12 cellular contexts compared by ENCODE assay signal in the genomic region with DNA sequence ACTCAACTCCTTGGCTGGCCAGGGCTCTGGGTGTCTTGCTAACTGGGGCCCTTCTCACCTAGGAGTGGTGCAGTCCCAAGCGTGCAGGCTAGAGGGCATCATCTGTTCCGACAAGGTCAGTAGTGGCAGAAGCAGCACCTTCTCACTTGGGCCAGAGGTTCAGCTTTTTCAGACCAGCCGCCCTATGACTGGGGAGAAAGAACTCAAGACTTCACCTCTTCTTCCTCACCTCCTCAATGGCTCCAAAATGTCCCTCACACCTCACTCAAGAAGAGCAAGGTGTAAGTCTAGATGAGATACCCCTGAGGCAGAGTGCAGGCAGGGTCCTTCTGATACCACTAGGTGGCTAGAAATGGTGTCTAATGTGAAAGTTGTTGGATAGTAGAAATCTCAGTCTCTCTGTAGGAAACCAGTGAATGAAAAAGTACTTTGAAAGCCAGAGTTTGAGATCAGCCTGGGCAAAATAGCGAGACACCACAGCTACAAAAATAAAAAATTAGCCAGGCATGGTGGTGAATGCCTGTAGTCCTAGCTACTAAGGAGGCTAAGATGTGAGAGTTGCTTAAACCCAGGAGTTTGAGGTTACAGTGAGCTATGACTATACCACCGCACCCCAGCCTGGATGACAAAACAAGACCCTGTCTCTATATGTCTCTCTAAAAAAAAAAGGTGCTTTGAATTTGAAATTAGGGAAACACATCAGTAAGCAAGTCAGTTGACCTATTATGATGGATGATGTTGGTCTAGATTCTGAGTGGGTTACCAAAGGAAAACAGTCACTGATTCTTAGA. TPM values are rescaled to one million over a fixed set of nuclear protein-coding genes. Genes with fewer than 3 reads are reported as not detected.
DNase-seq lines count a peak whose midpoint lies in the region; ATAC-seq, FAIRE-seq and TF ChIP-seq lines count a peak whose summit lies in the region.
"Had no signal": no experiment of that assay in that cellular context is flagged by ENCODE, and none has a peak within 500 bp of the region (broad histone marks: within the 10 kb centered on the region; RNA-seq: fewer than 3 reads in every experiment).

No MANE protein-coding gene starts in this region.

- peaks cover 9% of the 10 kb centered on the region for H3K27me3 Mint-ChIP-seq in activated CD4-positive, alpha-beta T cell treated with anti-CD3 and anti-CD28 coated beads for 36 hours
- peaks cover 21% of the 10 kb centered on the region for H3K27me3 Mint-ChIP-seq in progenitor cell of endocrine pancreas

- intact Hi-C loops in activated CD4-positive, alpha-beta T cell treated with anti-CD3 and anti-CD28 coated beads for 36 hours (cut with DNase I, micrococcal nuclease) = loop anchor here in 1 of 2 experiments (2.0 kb wide), 2 partner anchors 40 to 56 kb away; no protein-coding TSS in a partner anchor

- no peak overlapping the region for H3K4me3 ChIP-seq in Jurkat, Clone E6-1 (ENCODE audit: low read length)
- no peak overlapping the region for H3K4me3 ChIP-seq in astrocyte of the spinal cord (ENCODE audit: low read depth, low read length)
- H3K4me3 ChIP-seq: BLaER1 treated with 17β-estradiol and CSF1 and Interleukin-3, amounts not matched to agents 10 nM and 100 nM; SJCRH30 had no signal

- CTCF ChIA-PET in activated CD4-positive, alpha-beta T cell treated with anti-CD3 and anti-CD28 coated beads for 36 hours (lab: Charles Lee) = interaction anchor here (0.7 to 19.1 kb wide), 20 partner anchors 10 to 189 kb away, joined by 3 to 306 read pairs (median 3); a partner anchor contains a TSS

- no peak for FAIRE-seq in frontal cortex (lab: Jason Lieb, UNC)

- DNase-seq in activated CD4-positive, alpha-beta T cell treated with anti-CD3 and anti-CD28 coated beads for 36 hours = peak; percentile 39
- no peak for DNase-seq in activated CD4-positive, alpha-beta T cell treated with anti-CD3 and anti-CD28 coated beads for 1 hour
- DNase-seq in Jurkat, Clone E6-1 (ENCODE audit: low read depth, low spot score) = peak; percentile 42
- DNase-seq in astrocyte of the spinal cord (ENCODE audit: low read depth, low spot score) (no peak), progenitor cell of endocrine pancreas (ENCODE audit: low spot score, unreplicated experiment) (no peak), SHP77 treated with DMSO at 0.1 percent for 48 hours (lab: John Stamatoyannopoulos, UW) (no peak), frontal cortex (ENCODE audit: low spot score in 2 of 2) (no peak), LoVo (ENCODE audit: low spot score) (no peak)
- DNase-seq: nephron progenitor cell had no signal

- H3K4me1 Mint-ChIP-seq in activated CD4-positive, alpha-beta T cell treated with anti-CD3 and anti-CD28 coated beads for 36 hours = peaks cover 19% of the 10 kb centered on the region
- peaks cover 3% of the 10 kb centered on the region for H3K4me1 Mint-ChIP-seq in progenitor cell of endocrine pancreas (ENCODE audit: low read depth)
- H3K4me1 Mint-ChIP-seq: nephron progenitor cell had no signal

- in situ Hi-C loops in astrocyte of the spinal cord (cut with HindIII; ENCODE audit: low sequenced_read_pairs) = no loop called here

- peak; percentile 81 for ATAC-seq in activated CD4-positive, alpha-beta T cell treated with anti-CD3 and anti-CD28 coated beads for 36 hours

- peak; percentile 33 for TF ChIP-seq CTCF in astrocyte of the spinal cord (IDR thresholded peaks at IDR 0.05; ENCODE audit: low read depth, low read length)
- peak; percentile 34 for TF ChIP-seq CTCF in progenitor cell of endocrine pancreas (IDR thresholded peaks at IDR 0.05; ENCODE audit: unreplicated experiment)

- POLR2A ChIA-PET in activated CD4-positive, alpha-beta T cell treated with anti-CD3 and anti-CD28 coated beads for 36 hours (lab: Charles Lee) = no interaction called here

- no peak overlapping the region for H3K27ac Mint-ChIP-seq in activated CD4-positive, alpha-beta T cell treated with anti-CD3 and anti-CD28 coated beads for 36 hours
- no peak overlapping the region for H3K27ac Mint-ChIP-seq in progenitor cell of endocrine pancreas
- H3K27ac Mint-ChIP-seq: nephron progenitor cell had no signal

- no peak overlapping the region for H3K4me3 Mint-ChIP-seq in activated CD4-positive, alpha-beta T cell treated with anti-CD3 and anti-CD28 coated beads for 36 hours
- no peak overlapping the region for H3K4me3 Mint-ChIP-seq in progenitor cell of endocrine pancreas (ENCODE audit: low read depth)
- H3K4me3 Mint-ChIP-seq: nephron progenitor cell had no signal

- H3K36me3 Mint-ChIP-seq in activated CD4-positive, alpha-beta T cell treated with anti-CD3 and anti-CD28 coated beads for 36 hours (ENCODE audit: low read depth) = no peaks in the 10 kb centered on the region
- no peaks in the 10 kb centered on the region for H3K36me3 Mint-ChIP-seq in progenitor cell of endocrine pancreas (ENCODE audit: insufficient read depth)

- peaks cover 3% of the 10 kb centered on the region for H3K9me3 Mint-ChIP-seq in activated CD4-positive, alpha-beta T cell treated with anti-CD3 and anti-CD28 coated beads for 36 hours (ENCODE audit: low read depth)
- H3K9me3 Mint-ChIP-seq in progenitor cell of endocrine pancreas (ENCODE audit: low read depth) = peaks cover 20% of the 10 kb centered on the region

RNA-seq across cellular contexts. Expression of a gene that starts 8.6 kb away (rescaled TPM):
- not detected for total RNA-seq in activated CD4-positive, alpha-beta T cell treated with anti-CD3 and anti-CD28 coated beads for 36 hours
- not detected for polyA plus RNA-seq in Jurkat, Clone E6-1 (2012; ENCODE audit: insufficient read depth, insufficient read length)
- not detected in 2 replicates for total RNA-seq in progenitor cell of endocrine pancreas
- total RNA-seq in frontal cortex = not detected
- total RNA-seq: glomerular endothelial cell, SJCRH30 had no signal

RNA-seq across cellular contexts. Expression of a gene that starts 40.4 kb away (rescaled TPM):
- 10 to 100 TPM in 1 of 2 experiments, 1 to 10 TPM in 1; 10.0 to 10.7 TPM for total RNA-seq in activated CD4-positive, alpha-beta T cell treated with anti-CD3 and anti-CD28 coated beads for 36 hours
- 0.90 TPM for polyA plus RNA-seq in Jurkat, Clone E6-1 (2012; ENCODE audit: insufficient read depth, insufficient read length)
- total RNA-seq in progenitor cell of endocrine pancreas = not detected in 2 replicates
- total RNA-seq in frontal cortex = under 0.01 TPM
- total RNA-seq: glomerular endothelial cell, SJCRH30 had no signal

Comparison
In these comparisons a context has a peak if more than half of its experiments do, and no peak if none do; other contexts are left out.
1. DNase-seq: peak in activated CD4-positive, alpha-beta T cell treated with anti-CD3 and anti-CD28 coated beads for 36 hours (single experiment) and Jurkat, Clone E6-1 (single experiment); none in activated CD4-positive, alpha-beta T cell treated with anti-CD3 and anti-CD28 coated beads for 1 hour (single experiment), astrocyte of the spinal cord (single experiment), progenitor cell of endocrine pancreas (single experiment), SHP77 treated with DMSO at 0.1 percent for 48 hours (single experiment), frontal cortex (0 of 2) and LoVo (single experiment).
2. RNA of a gene that starts 40.4 kb away (total RNA-seq): 10.0 to 10.7 TPM in activated CD4-positive, alpha-beta T cell treated with anti-CD3 and anti-CD28 coated beads for 36 hours; not detected in progenitor cell of endocrine pancreas and under 0.01 TPM in frontal cortex (single experiment); every median in the first group is over 10 times any median in the second.